Comparison of ENCODE assay signal across 36 cellular contexts in the genomic region with DNA sequence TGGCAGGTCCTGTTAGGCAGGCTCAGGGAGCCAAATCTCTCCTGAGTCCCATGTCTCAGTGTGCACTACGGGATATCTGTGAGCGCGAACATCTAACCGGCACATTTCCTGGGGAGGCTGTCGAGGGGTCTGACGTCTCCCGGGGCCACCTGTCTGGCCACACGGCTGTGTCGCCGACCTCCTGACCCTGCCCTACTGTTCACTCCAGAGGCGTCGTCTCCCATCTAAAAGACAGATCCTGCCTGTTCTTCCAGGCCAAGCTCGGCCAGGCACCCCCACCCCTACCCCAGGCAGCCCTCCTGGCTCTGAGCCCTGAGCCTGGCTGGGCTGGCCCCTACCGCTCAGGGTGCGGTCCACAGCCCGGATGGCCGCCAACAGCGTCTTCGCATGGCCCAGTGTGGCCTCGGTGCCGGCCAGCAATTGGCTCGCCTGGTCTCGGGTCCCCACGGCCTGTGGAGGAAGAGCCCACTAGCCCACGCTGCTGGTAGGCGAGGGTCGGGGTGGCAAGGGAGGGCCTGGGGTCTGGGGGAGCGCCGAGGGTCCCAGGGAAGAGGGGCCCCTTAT. TPM values are rescaled to one million over a fixed set of nuclear protein-coding genes. Genes with fewer than 3 reads are reported as not detected.
DNase-seq lines count a peak whose midpoint lies in the region; ATAC-seq, FAIRE-seq and TF ChIP-seq lines count a peak whose summit lies in the region.
"Had no signal": no experiment of that assay in that cellular context is flagged by ENCODE, and none has a peak within 500 bp of the region (broad histone marks: within the 10 kb centered on the region; RNA-seq: fewer than 3 reads in every experiment).

No MANE protein-coding gene starts in this region.

- TF ChIP-seq EP300 in HepG2 (IDR thresholded peaks at IDR 0.05; ENCODE audit: low read depth in 2 of 2, low read length in 2 of 2) (no peak), HepG2 (CRISPR knock-in tag; IDR thresholded peaks at IDR 0.05; ENCODE audit: borderline replicate concordance) (no peak)

- H3K9ac ChIP-seq in HepG2 (ENCODE audit: insufficient read depth, low read depth, low read length) (no peak overlapping the region), endodermal cell (ENCODE audit: extremely low read depth, low read length, poor library complexity, severe bottlenecking) (no peak overlapping the region)
- H3K9ac ChIP-seq: BLaER1 treated with 17β-estradiol and CSF1 and Interleukin-3, amounts not matched to agents 10 nM and 100 nM had no signal

- H3K4me3 Mint-ChIP-seq in endodermal cell (no peak overlapping the region), nephron progenitor cell (no peak overlapping the region)
- no peak overlapping the region for H3K4me3 Mint-ChIP-seq in activated T-helper 1 cell treated with anti-CD3 and anti-CD28 coated beads, Interleukin-12 subunit alpha, Interleukin-12 subunit beta, Interleukin-2, Interleukin-4 antibody, amounts not matched to agents 30 ng/mL and 10 ng/mL and 1 ng/mL, durations not matched to agents 14 hours and 24 hours and 36 hours
- H3K4me3 Mint-ChIP-seq: activated T-cell treated with anti-CD3 and anti-CD28 coated beads, Interleukin-2, amount 50 U/mL, for 24 hours; stimulated activated naive CD8-positive, alpha-beta T cell treated with anti-CD3 and anti-CD28 coated beads, Interleukin-15, amount 100 ng/mL, for 72 hours; T-helper 2 cell treated with Interferon-gamma antibody and Interleukin-4, amounts not matched to agents 5 μg/mL and 100 μg/mL, for 36 hours had no signal

- H3K4me1 ChIP-seq in HepG2 (ENCODE audit: insufficient read depth, low read length) (no peaks in the 10 kb centered on the region), right lobe of liver (peaks cover 0 to 8% (median 0%) of the 10 kb centered on the region in 4 donors), endodermal cell (ENCODE audit: control insufficient read depth, insufficient read depth, low read length) (no peaks in the 10 kb centered on the region)
- H3K4me1 ChIP-seq: BLaER1 treated with 17β-estradiol and CSF1 and Interleukin-3, amounts not matched to agents 10 nM and 100 nM; foreskin keratinocyte; HAP-1; psoas muscle; tibial nerve had no signal

- no peak for FAIRE-seq in HepG2 (lab: Jason Lieb, UNC)
- FAIRE-seq: colon had no signal

- H3K4me1 Mint-ChIP-seq in endodermal cell (no peaks in the 10 kb centered on the region), nephron progenitor cell (no peaks in the 10 kb centered on the region)
- H3K4me1 Mint-ChIP-seq in activated T-helper 1 cell treated with anti-CD3 and anti-CD28 coated beads, Interleukin-12 subunit alpha, Interleukin-12 subunit beta, Interleukin-2, Interleukin-4 antibody, amounts not matched to agents 30 ng/mL and 10 ng/mL and 1 ng/mL, durations not matched to agents 14 hours and 24 hours and 36 hours (ENCODE audit: low read depth): no peaks in the 10 kb centered on the region

- H3K27ac Mint-ChIP-seq in endodermal cell (peak overlapping the region; percentile 68), nephron progenitor cell (peak overlapping the region; percentile 42)
- no peak overlapping the region for H3K27ac Mint-ChIP-seq in activated T-helper 1 cell treated with anti-CD3 and anti-CD28 coated beads, Interleukin-12 subunit alpha, Interleukin-12 subunit beta, Interleukin-2, Interleukin-4 antibody, amounts not matched to agents 30 ng/mL and 10 ng/mL and 1 ng/mL, durations not matched to agents 14 hours and 24 hours and 36 hours
- H3K27ac Mint-ChIP-seq: activated T-cell treated with anti-CD3 and anti-CD28 coated beads, Interleukin-2, amount 50 U/mL, for 24 hours had no signal

- ATAC-seq in HepG2 (no peak), right lobe of liver (no peak)
- ATAC-seq: foreskin keratinocyte, psoas muscle had no signal

- POLR2A ChIA-PET in HepG2 (lab: Yijun Ruan, JAX): interaction anchor here (0.8 to 1.8 kb wide), 4 partner anchors 8 to 56 kb away, joined by 3 to 9 read pairs (median 4); a partner anchor contains a TSS

- H3K27me3 ChIP-seq in HepG2 (ENCODE audit: control insufficient read depth in 1 of 2, insufficient read depth in 2 of 2, low read length in 2 of 2) (no peaks in the 10 kb centered on the region), right lobe of liver (no peaks in the 10 kb centered on the region), endodermal cell (ENCODE audit: control insufficient read depth, insufficient read depth, low read length, poor library complexity, severe bottlenecking) (no peaks in the 10 kb centered on the region)
- H3K27me3 ChIP-seq: BLaER1 treated with 17β-estradiol and CSF1 and Interleukin-3, amounts not matched to agents 10 nM and 100 nM; foreskin keratinocyte; MG63; tibial nerve had no signal

- TF ChIP-seq RAD21 in HepG2 (CRISPR knock-in tag; IDR thresholded peaks at IDR 0.05): no peak

- H3K27me3 Mint-ChIP-seq in endodermal cell (ENCODE audit: insufficient read depth) (no peaks in the 10 kb centered on the region), nephron progenitor cell (ENCODE audit: low read depth, poor library complexity) (no peaks in the 10 kb centered on the region)
- H3K27me3 Mint-ChIP-seq in activated T-helper 1 cell treated with anti-CD3 and anti-CD28 coated beads, Interleukin-12 subunit alpha, Interleukin-12 subunit beta, Interleukin-2, Interleukin-4 antibody, amounts not matched to agents 30 ng/mL and 10 ng/mL and 1 ng/mL, durations not matched to agents 14 hours and 24 hours and 36 hours (ENCODE audit: insufficient read depth): no peaks in the 10 kb centered on the region
- H3K27me3 Mint-ChIP-seq: activated T-cell treated with anti-CD3 and anti-CD28 coated beads, Interleukin-2, amount 50 U/mL, for 24 hours; stimulated activated naive CD8-positive, alpha-beta T cell treated with anti-CD3 and anti-CD28 coated beads, Interleukin-15, amount 100 ng/mL, for 72 hours had no signal

- H3K79me2 ChIP-seq in HepG2 (ENCODE audit: insufficient read depth, low read length): no peaks in the 10 kb centered on the region

- DNase-seq in HepG2 (ENCODE audit: low spot score): no peak
- no peak for DNase-seq in right lobe of liver
- no peak for DNase-seq in endodermal cell
- DNase-seq in nephron progenitor cell: no peak
- no peak for DNase-seq in NCI-H82 treated with DMSO at 0.1 percent for 48 hours (lab: John Stamatoyannopoulos, UW; ENCODE audit: unreplicated experiment)
- no peak for DNase-seq in activated T-helper 1 cell treated with anti-CD3 and anti-CD28 coated beads, Interleukin-12 subunit alpha, Interleukin-12 subunit beta, Interleukin-2, Interleukin-4 antibody, amounts not matched to agents 30 ng/mL and 10 ng/mL and 1 ng/mL, durations not matched to agents 14 hours and 24 hours and 36 hours (ENCODE audit: low spot score)
- DNase-seq in GOT3 (lab: John Stamatoyannopoulos, UW): no peak
- DNase-seq in GM19240 (ENCODE audit: insufficient read length, low spot score): no peak
- DNase-seq: ACHN; activated CD4-positive, alpha-beta T cell treated with anti-CD3 and anti-CD28 coated beads for 48 hours; activated CD8-positive, alpha-beta memory T cell treated with anti-CD3 and anti-CD28 coated beads for 24 hours; activated gamma-delta T cell treated with Interleukin-2 at 50 U/mL for 16 hours; activated T-cell treated with anti-CD3 and anti-CD28 coated beads, Interleukin-2, amount 50 U/mL, for 24 hours; amniotic stem cell; COR-L47; DMS79; effector CD8-positive, alpha-beta T cell; foreskin keratinocyte; GDM1; KG1; MG63; NCI-H1105 treated with DMSO at 0.1 percent for 48 hours; NCI-H2081; NCI-H345; NCI-H748 treated with DMSO at 0.1 percent for 48 hours; nucleus accumbens; RPMI8226 had no signal

- 95% methylated on average over 29 of the region's 29 CpGs for WGBS in HepG2 (ENCODE audit: low lambda C conversion rate)
- 85% methylated on average over 8 of the region's 29 CpGs for WGBS in right lobe of liver (ENCODE audit: insufficient coverage, low coverage, low lambda C conversion rate, missing lambda C conversion rate)
- 91 to 93% methylated on average over 20 to 28 of the region's 29 CpGs for WGBS in endodermal cell (ENCODE audit: insufficient coverage in 1 of 2, insufficient read length in 1 of 2), 2 experiments

- intact Hi-C loops in HepG2 (cut with micrococcal nuclease; ENCODE audit: unreplicated experiment): no loop called here
- intact Hi-C loops in right lobe of liver (cut with DNase I): no loop called here
- intact Hi-C loops in activated T-helper 1 cell treated with anti-CD3 and anti-CD28 coated beads, Interleukin-12 subunit alpha, Interleukin-12 subunit beta, Interleukin-2, Interleukin-4 antibody, amounts not matched to agents 30 ng/mL and 10 ng/mL and 1 ng/mL, durations not matched to agents 14 hours and 24 hours and 36 hours (cut with micrococcal nuclease): no loop called here

- H4K20me1 ChIP-seq in HepG2 (ENCODE audit: insufficient read depth, low read length): peaks cover 4% of the 10 kb centered on the region; the same call in 1 of the 2 replicates

- H3K27ac ChIP-seq in HepG2 (ENCODE audit: extremely low read length, insufficient read depth, low read length) (no peak overlapping the region), right lobe of liver (no peak overlapping the region), endodermal cell (ENCODE audit: low read depth, low read length) (no peak overlapping the region)
- H3K27ac ChIP-seq: BLaER1 treated with 17β-estradiol and CSF1 and Interleukin-3, amounts not matched to agents 10 nM and 100 nM; foreskin keratinocyte; psoas muscle; VCaP had no signal

- H3K4me2 ChIP-seq in HepG2 (ENCODE audit: low read depth, low read length): no peak overlapping the region
- H3K4me2 ChIP-seq: BLaER1 treated with 17β-estradiol and CSF1 and Interleukin-3, amounts not matched to agents 10 nM and 100 nM had no signal

- H3K9me3 Mint-ChIP-seq in endodermal cell: no peaks in the 10 kb centered on the region
- peaks cover 4% of the 10 kb centered on the region for H3K9me3 Mint-ChIP-seq in nephron progenitor cell
- no peaks in the 10 kb centered on the region for H3K9me3 Mint-ChIP-seq in activated T-helper 1 cell treated with anti-CD3 and anti-CD28 coated beads, Interleukin-12 subunit alpha, Interleukin-12 subunit beta, Interleukin-2, Interleukin-4 antibody, amounts not matched to agents 30 ng/mL and 10 ng/mL and 1 ng/mL, durations not matched to agents 14 hours and 24 hours and 36 hours
- H3K9me3 Mint-ChIP-seq: activated T-cell treated with anti-CD3 and anti-CD28 coated beads, Interleukin-2, amount 50 U/mL, for 24 hours; stimulated activated naive CD8-positive, alpha-beta T cell treated with anti-CD3 and anti-CD28 coated beads, Interleukin-15, amount 100 ng/mL, for 72 hours; T-helper 2 cell treated with Interferon-gamma antibody and Interleukin-4, amounts not matched to agents 5 μg/mL and 100 μg/mL, for 36 hours had no signal

- BruUV-seq in HepG2 (replicated peaks; lab: Mats Ljungman, UMichigan): no TSS peak

- peaks cover 57% of the 10 kb centered on the region for H3K36me3 Mint-ChIP-seq in endodermal cell (ENCODE audit: low read depth)
- H3K36me3 Mint-ChIP-seq in nephron progenitor cell (ENCODE audit: low read depth): peaks cover 25% of the 10 kb centered on the region
- no peaks in the 10 kb centered on the region for H3K36me3 Mint-ChIP-seq in activated T-helper 1 cell treated with anti-CD3 and anti-CD28 coated beads, Interleukin-12 subunit alpha, Interleukin-12 subunit beta, Interleukin-2, Interleukin-4 antibody, amounts not matched to agents 30 ng/mL and 10 ng/mL and 1 ng/mL, durations not matched to agents 14 hours and 24 hours and 36 hours (ENCODE audit: low read depth)

- no peak overlapping the region for H2AFZ ChIP-seq in HepG2 (ENCODE audit: low read length)

- in situ Hi-C loops in HepG2 (cut with HindIII; ENCODE audit: extremely low pct_ligation_motif_present, low pct_unique_long_range_greater_than_20kb): no loop called here

- no peak overlapping the region for H3K4me3 ChIP-seq in HepG2 (replicated peaks in 1 of 3; ENCODE audit: insufficient read depth in 1 of 3, low read depth in 2 of 3, low read length in 3 of 3)
- no peak overlapping the region for H3K4me3 ChIP-seq in right lobe of liver
- no peak overlapping the region for H3K4me3 ChIP-seq in endodermal cell (ENCODE audit: low read length)
- H3K4me3 ChIP-seq: BLaER1 treated with 17β-estradiol and CSF1 and Interleukin-3, amounts not matched to agents 10 nM and 100 nM; HAP-1; MG63; psoas muscle; skin epidermis; tibial nerve had no signal

- H3K36me3 ChIP-seq in HepG2 (replicated peaks in 1 of 2; ENCODE audit: control insufficient read depth in 1 of 2, insufficient read depth in 2 of 2, low read length in 2 of 2) (peaks cover 45 to 71% of the 10 kb centered on the region in 2 experiments), right lobe of liver (peaks cover 0 to 13% (median 0%) of the 10 kb centered on the region in 4 donors), endodermal cell (ENCODE audit: control insufficient read depth, insufficient read depth, low read length) (peaks cover 56% of the 10 kb centered on the region)

- TF ChIP-seq POLR2A in HepG2 (IDR thresholded peaks at IDR 0.05; ENCODE audit: insufficient read depth in 1 of 2, low read depth in 2 of 2, low read length in 2 of 2) (no peak), right lobe of liver (IDR thresholded peaks at IDR 0.05) (no peak)

- H3K9me3 ChIP-seq in HepG2 (ENCODE audit: low read length) (no peaks in the 10 kb centered on the region), right lobe of liver (no peaks in the 10 kb centered on the region), endodermal cell (ENCODE audit: control insufficient read depth, low read length) (no peaks in the 10 kb centered on the region)
- H3K9me3 ChIP-seq: BLaER1 treated with 17β-estradiol and CSF1 and Interleukin-3, amounts not matched to agents 10 nM and 100 nM; HAP-1; MG63; psoas muscle; tibial nerve had no signal

- TF ChIP-seq CTCF in HepG2 (CRISPR knock-in tag; IDR thresholded peaks at IDR 0.05): no peak
- no peak for TF ChIP-seq CTCF in right lobe of liver (IDR thresholded peaks at IDR 0.05)
- TF ChIP-seq CTCF in endodermal cell (conservative IDR thresholded peaks at IDR 0.05): no peak
- no peak for TF ChIP-seq CTCF in nephron progenitor cell (IDR thresholded peaks at IDR 0.05)

- CTCF ChIA-PET in HepG2 (lab: Yijun Ruan, JAX; ENCODE audit: low intra/inter-chr PET ratio, low total read pairs): no interaction called here

RNA-seq across cellular contexts. Expression of a gene that starts 16.6 kb away (rescaled TPM):
- 143 and 154 TPM in 2 replicates for total RNA-seq in HepG2 (2016; rRNA removed; fragmentation: Illumina TruSeq; extraction: Trizol)
- 51.6 and 53.2 TPM in 2 replicates for total RNA-seq in HepG2 (2016; cell fraction: cytosol; rRNA removed; fragmentation: Illumina TruSeq; extraction: Trizol; ENCODE audit: low read depth)
- 149 and 159 TPM in 2 replicates for total RNA-seq in HepG2 (2016; cell fraction: insoluble cytoplasmic fraction; rRNA removed; fragmentation: Illumina TruSeq; extraction: Trizol)
- 59.3 and 62.8 TPM in 2 replicates for total RNA-seq in HepG2 (2016; cell fraction: membrane; rRNA removed; fragmentation: Illumina TruSeq; extraction: Trizol)
- total RNA-seq in HepG2 (2016; cell fraction: nucleus; rRNA removed; fragmentation: Illumina TruSeq; extraction: Trizol): 76.2 and 86.5 TPM in 2 replicates
- 92.9 and 106 TPM in 2 replicates for polyA plus RNA-seq in HepG2 (2011; rRNA removed)
- 90.4 and 144 TPM in 2 replicates for polyA plus RNA-seq in HepG2 (2011; cell fraction: cytosol; rRNA removed)
- 158 and 185 TPM in 2 replicates for polyA plus RNA-seq in HepG2 (2011; cell fraction: nucleus; rRNA removed)
- 62.1 and 86.3 TPM in 2 replicates for polyA plus RNA-seq in HepG2 (2012)
- polyA plus RNA-seq in HepG2 (2016; cell fraction: cytosol; fragmentation: Illumina TruSeq; extraction: Trizol; ENCODE audit: low read depth): 50.3 and 52.6 TPM in 2 replicates
- 185 and 189 TPM in 2 replicates for polyA plus RNA-seq in HepG2 (2016; cell fraction: insoluble cytoplasmic fraction; fragmentation: Illumina TruSeq; extraction: Trizol; ENCODE audit: low read depth)
- 54.2 and 55.6 TPM in 2 replicates for polyA plus RNA-seq in HepG2 (2016; cell fraction: membrane; fragmentation: Illumina TruSeq; extraction: Trizol; ENCODE audit: low read depth)
- 165 and 171 TPM in 2 replicates for polyA plus RNA-seq in HepG2 (2016; cell fraction: nucleus; fragmentation: Illumina TruSeq; extraction: Trizol; ENCODE audit: insufficient read depth, low read depth)
- polyA minus RNA-seq in HepG2 (2011; rRNA and poly(A)+ RNA removed; ENCODE audit: low replicate concordance): 92.6 and 107 TPM in 2 replicates
- polyA minus RNA-seq in HepG2 (2011; cell fraction: cytosol; rRNA and poly(A)+ RNA removed): 50.7 and 55.0 TPM in 2 replicates
- polyA minus RNA-seq in HepG2 (2011; cell fraction: nucleus; rRNA and poly(A)+ RNA removed): 47.2 and 49.4 TPM in 2 replicates
- total RNA-seq in right lobe of liver: 100 to 1,000 TPM in 2 of 6 experiments, 10 to 100 TPM in 4; 49.5 to 139 (median 55.7) TPM
- 100 to 1,000 TPM; 105 to 106 TPM for total RNA-seq in endodermal cell
- polyA plus RNA-seq in endodermal cell (2013, experiment 1 of 2): 77.9 TPM
- polyA plus RNA-seq in endodermal cell (2013, experiment 2 of 2): 81.6 TPM
- 181 and 188 TPM in 2 replicates for total RNA-seq in activated T-helper 1 cell treated with anti-CD3 and anti-CD28 coated beads, Interleukin-12 subunit alpha, Interleukin-12 subunit beta, Interleukin-2, Interleukin-4 antibody, amounts not matched to agents 30 ng/mL and 10 ng/mL and 1 ng/mL, durations not matched to agents 14 hours and 24 hours and 36 hours

RNA-seq across cellular contexts. Expression of a gene that starts 47.7 kb away (rescaled TPM):
- total RNA-seq in HepG2 (2016; rRNA removed; fragmentation: Illumina TruSeq; extraction: Trizol): 28.5 and 44.7 TPM in 2 replicates
- total RNA-seq in HepG2 (2016; cell fraction: cytosol; rRNA removed; fragmentation: Illumina TruSeq; extraction: Trizol; ENCODE audit: low read depth): 32.2 and 40.1 TPM in 2 replicates
- 24.0 and 53.5 TPM in 2 replicates for total RNA-seq in HepG2 (2016; cell fraction: insoluble cytoplasmic fraction; rRNA removed; fragmentation: Illumina TruSeq; extraction: Trizol)
- total RNA-seq in HepG2 (2016; cell fraction: membrane; rRNA removed; fragmentation: Illumina TruSeq; extraction: Trizol): 23.5 and 24.2 TPM in 2 replicates
- total RNA-seq in HepG2 (2016; cell fraction: nucleus; rRNA removed; fragmentation: Illumina TruSeq; extraction: Trizol): 108 and 131 TPM in 2 replicates
- 21.0 and 22.7 TPM in 2 replicates for polyA plus RNA-seq in HepG2 (2011; rRNA removed)
- polyA plus RNA-seq in HepG2 (2011; cell fraction: cytosol; rRNA removed): 9.5 and 17.6 TPM in 2 replicates
- 504 and 754 TPM in 2 replicates for polyA plus RNA-seq in HepG2 (2011; cell fraction: nucleus; rRNA removed)
- polyA plus RNA-seq in HepG2 (2012): 96.2 and 135 TPM in 2 replicates
- 12.5 and 12.7 TPM in 2 replicates for polyA plus RNA-seq in HepG2 (2016; cell fraction: cytosol; fragmentation: Illumina TruSeq; extraction: Trizol; ENCODE audit: low read depth)
- polyA plus RNA-seq in HepG2 (2016; cell fraction: insoluble cytoplasmic fraction; fragmentation: Illumina TruSeq; extraction: Trizol; ENCODE audit: low read depth): 34.3 and 49.3 TPM in 2 replicates
- 14.2 and 17.2 TPM in 2 replicates for polyA plus RNA-seq in HepG2 (2016; cell fraction: membrane; fragmentation: Illumina TruSeq; extraction: Trizol; ENCODE audit: low read depth)
- polyA plus RNA-seq in HepG2 (2016; cell fraction: nucleus; fragmentation: Illumina TruSeq; extraction: Trizol; ENCODE audit: insufficient read depth, low read depth): 598 and 620 TPM in 2 replicates
- polyA minus RNA-seq in HepG2 (2011; rRNA and poly(A)+ RNA removed; ENCODE audit: low replicate concordance): 26.2 and 35.7 TPM in 2 replicates
- polyA minus RNA-seq in HepG2 (2011; cell fraction: cytosol; rRNA and poly(A)+ RNA removed): 23.2 and 27.1 TPM in 2 replicates
- 70.0 and 71.2 TPM in 2 replicates for polyA minus RNA-seq in HepG2 (2011; cell fraction: nucleus; rRNA and poly(A)+ RNA removed)
- 10 to 100 TPM; 30.3 to 80.8 (median 47.1) TPM for total RNA-seq in right lobe of liver
- 100 to 1,000 TPM; 315 to 369 TPM for total RNA-seq in endodermal cell
- polyA plus RNA-seq in endodermal cell (2013, experiment 1 of 2): 95.9 TPM
- 89.1 TPM for polyA plus RNA-seq in endodermal cell (2013, experiment 2 of 2)
- 0.83 and 1.2 TPM in 2 replicates for total RNA-seq in activated T-helper 1 cell treated with anti-CD3 and anti-CD28 coated beads, Interleukin-12 subunit alpha, Interleukin-12 subunit beta, Interleukin-2, Interleukin-4 antibody, amounts not matched to agents 30 ng/mL and 10 ng/mL and 1 ng/mL, durations not matched to agents 14 hours and 24 hours and 36 hours

Comparison
In these comparisons a context has a peak if more than half of its experiments do, and no peak if none do; other contexts are left out.
1. RNA of a gene that starts 47.7 kb away (total RNA-seq): 315 to 369 TPM in endodermal cell, 30.3 to 80.8 TPM in right lobe of liver and 23.5 to 131 TPM in HepG2; 0.83 to 1.2 TPM in activated T-helper 1 cell treated with anti-CD3 and anti-CD28 coated beads, Interleukin-12 subunit alpha, Interleukin-12 subunit beta, Interleukin-2, Interleukin-4 antibody, amounts not matched to agents 30 ng/mL and 10 ng/mL and 1 ng/mL, durations not matched to agents 14 hours and 24 hours and 36 hours; every median in the first group is over 10 times any median in the second.